Comparison of ENCODE assay signal across 23 cellular contexts in the genomic region with DNA sequence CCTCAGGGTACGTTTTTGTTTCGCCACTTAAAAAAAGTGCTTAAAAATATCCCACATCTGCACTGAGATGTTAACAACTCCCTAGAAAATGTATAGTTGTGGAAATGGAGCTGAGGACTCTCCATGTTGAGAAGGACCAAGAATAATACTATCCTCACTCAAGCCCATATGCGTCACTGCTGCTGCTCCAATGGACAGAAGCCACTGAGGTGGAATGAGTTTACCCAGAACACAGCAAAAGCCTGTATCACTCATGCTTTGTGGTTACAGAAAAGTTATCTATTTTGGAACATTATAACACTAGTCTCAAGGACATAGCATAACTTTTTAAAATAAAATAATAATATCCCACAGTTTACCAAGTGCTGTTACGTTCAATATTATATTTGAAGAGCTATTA. TPM values are rescaled to one million over a fixed set of nuclear protein-coding genes. Genes with fewer than 3 reads are reported as not detected.
DNase-seq lines count a peak whose midpoint lies in the region; ATAC-seq, FAIRE-seq and TF ChIP-seq lines count a peak whose summit lies in the region.
"Had no signal": no experiment of that assay in that cellular context is flagged by ENCODE, and none has a peak within 500 bp of the region (broad histone marks: within the 10 kb centered on the region; RNA-seq: fewer than 3 reads in every experiment).

No MANE protein-coding gene starts in this region.

- H3K9me1 ChIP-seq in keratinocyte (ENCODE audit: control insufficient read depth, extremely low read depth, insufficient read depth, low read length), result no peaks in the 10 kb centered on the region

- DNase-seq in A549 (ENCODE audit: low read depth in 1 of 2, low spot score in 1 of 2) (no peak), PC-3 (no peak), astrocyte of the spinal cord (ENCODE audit: low read depth, low spot score) (peak; percentile 2), keratinocyte (ENCODE audit: low read depth, low spot score) (no peak), GM19240 (ENCODE audit: insufficient read length, low spot score) (no peak), HAP-1 (ENCODE audit: low spot score in 2 of 2) (no peak), DMS79 treated with DMSO at 0.1 percent for 48 hours (lab: John Stamatoyannopoulos, UW) (no peak), activated gamma-delta T cell (lab: John Stamatoyannopoulos, UW) (no peak)
- DNase-seq: BE2C, DMS53, HCEC 1CT, NCI-H1694, NCI-H2081, NCI-H446, NCI-H526, SHP77, SW 1271 had no signal

- H3K9ac ChIP-seq in PC-3 (ENCODE audit: low read length), result no peak overlapping the region
- H3K9ac ChIP-seq in keratinocyte (ENCODE audit: control insufficient read depth, extremely low read depth, insufficient read depth, low read length), result no peak overlapping the region

- no TSS peak for BruUV-seq in PC-3 (replicated peaks; lab: Mats Ljungman, UMichigan)

- H3K4me3 ChIP-seq in A549 (no peak overlapping the region), PC-3 (ENCODE audit: low read length) (no peak overlapping the region), astrocyte of the spinal cord (ENCODE audit: low read depth, low read length) (no peak overlapping the region), keratinocyte (ENCODE audit: control insufficient read depth in 2 of 3, extremely low read depth in 1 of 3, insufficient read depth in 2 of 3, low read depth in 1 of 3, low read length in 3 of 3) (no peak overlapping the region), HAP-1 (no peak overlapping the region)
- H3K4me3 ChIP-seq: GM12878, GM23338 had no signal

- H2AFZ ChIP-seq in PC-3 (ENCODE audit: low read length) (no peak overlapping the region), keratinocyte (ENCODE audit: control insufficient read depth, low read length) (no peak overlapping the region)
- H2AFZ ChIP-seq: GM23338 had no signal

- POLR2A ChIA-PET in A549 (lab: Yijun Ruan, JAX), result no interaction called here
- POLR2A ChIA-PET in PC-3 (lab: Charles Lee; ENCODE audit: unreplicated experiment), result no interaction called here

- in situ Hi-C loops in astrocyte of the spinal cord (cut with HindIII; ENCODE audit: low sequenced_read_pairs) (no loop called here), HAP-1 (cut with MboI; ENCODE audit: low sequenced_read_pairs) (no loop called here)

- peak overlapping the region in 1 of 2 experiments; percentile 39; a peak in 1 of 6 replicates for H3K27ac ChIP-seq in A549
- H3K27ac ChIP-seq in PC-3 (ENCODE audit: low read length), result peak overlapping the region; percentile 53
- peak overlapping the region; percentile 4 for H3K27ac ChIP-seq in keratinocyte (ENCODE audit: control insufficient read depth, insufficient read depth, low read length)

- H3K27me3 ChIP-seq in PC-3 (ENCODE audit: low read length) (no peaks in the 10 kb centered on the region), keratinocyte (ENCODE audit: control insufficient read depth, extremely low read depth, insufficient read depth, low read length) (no peaks in the 10 kb centered on the region), HAP-1 (ENCODE audit: low read depth) (no peaks in the 10 kb centered on the region)
- H3K27me3 ChIP-seq: BE2C had no signal

- H3K4me1 ChIP-seq in A549 (peaks cover 10% of the 10 kb centered on the region), PC-3 (ENCODE audit: insufficient read depth, low read length) (peaks cover 19% of the 10 kb centered on the region), keratinocyte (ENCODE audit: control insufficient read depth, extremely low read depth, insufficient read depth, low read length) (peaks cover 10% of the 10 kb centered on the region), HAP-1 (no peaks in the 10 kb centered on the region)
- H3K4me1 ChIP-seq: BE2C had no signal

- H3K79me2 ChIP-seq in PC-3 (ENCODE audit: low read length), result no peaks in the 10 kb centered on the region
- H3K79me2 ChIP-seq in keratinocyte (ENCODE audit: control insufficient read depth, insufficient read depth, low read length), result peaks cover 12% of the 10 kb centered on the region

- FAIRE-seq in A549 (lab: Jason Lieb, UNC) (no peak), keratinocyte (lab: Jason Lieb, UNC) (no peak)
- FAIRE-seq: D721Med, GM12878 had no signal

- H4K20me1 ChIP-seq in PC-3 (ENCODE audit: low read length), result no peaks in the 10 kb centered on the region
- no peaks in the 10 kb centered on the region for H4K20me1 ChIP-seq in keratinocyte (ENCODE audit: control insufficient read depth, extremely low read depth, insufficient read depth, low read length)

- dilution Hi-C loops in keratinocyte (cut with MboI; ENCODE audit: extremely low pct_ligation_motif_present, low sequenced_read_pairs), result no loop called here

- H3F3A ChIP-seq in PC-3 (ENCODE audit: low read length, unreplicated experiment), result no peaks in the 10 kb centered on the region

- WGBS in A549 (ENCODE audit: missing lambda C conversion rate), result 99% methylated on average over 4 of the region's 4 CpGs

- TF ChIP-seq CTCF in A549 (IDR thresholded peaks at IDR 0.05), result no peak
- TF ChIP-seq CTCF in PC-3 (conservative IDR thresholded peaks at IDR 0.05; ENCODE audit: low read depth, low read length), result no peak
- TF ChIP-seq CTCF in astrocyte of the spinal cord (IDR thresholded peaks at IDR 0.05; ENCODE audit: low read depth, low read length), result no peak
- no peak for TF ChIP-seq CTCF in keratinocyte (optimal IDR thresholded peaks at IDR 0.05 in 1 of 3, IDR thresholded peaks at IDR 0.05 in 1 of 3, conservative IDR thresholded peaks at IDR 0.05 in 1 of 3; ENCODE audit: extremely low read depth in 1 of 3, insufficient read depth in 2 of 3, low read length in 3 of 3)

- no peak for TF ChIP-seq POLR2A in A549 (IDR thresholded peaks at IDR 0.05; ENCODE audit: low read length)

- no peaks in the 10 kb centered on the region for H3K9me2 ChIP-seq in PC-3 (replicated peaks; ENCODE audit: low read length)

- intact Hi-C loops in PC-3 (cut with micrococcal nuclease), result loop anchor here (2.0 to 10.0 kb wide), 3 partner anchors 88 to 394 kb away; no protein-coding TSS in a partner anchor

- no peak for TF ChIP-seq EP300 in A549 (IDR thresholded peaks at IDR 0.05)

- CTCF ChIA-PET in A549 (lab: Yijun Ruan, JAX) (no interaction called here), PC-3 (lab: Charles Lee) (no interaction called here)

- no peak for TF ChIP-seq RAD21 in A549 (conservative IDR thresholded peaks at IDR 0.05 in 1 of 2, IDR thresholded peaks at IDR 0.05 in 1 of 2)

- no peaks in the 10 kb centered on the region for H3K9me3 ChIP-seq in A549
- no peaks in the 10 kb centered on the region for H3K9me3 ChIP-seq in PC-3 (ENCODE audit: low read length)
- no peaks in the 10 kb centered on the region for H3K9me3 ChIP-seq in keratinocyte (ENCODE audit: control insufficient read depth, low read depth, low read length)
- H3K9me3 ChIP-seq in HAP-1, result no peaks in the 10 kb centered on the region
- H3K9me3 ChIP-seq: BE2C had no signal

- peak overlapping the region; percentile 57; the same call in 2 of the 3 replicates for H3K4me2 ChIP-seq in A549
- peak overlapping the region; percentile 47 for H3K4me2 ChIP-seq in PC-3 (ENCODE audit: low read length)
- no peak overlapping the region for H3K4me2 ChIP-seq in keratinocyte (ENCODE audit: control insufficient read depth, extremely low read depth, insufficient read depth, low read depth, low read length)
- H3K4me2 ChIP-seq: GM23338 had no signal

- no peak for ATAC-seq in A549
- ATAC-seq in PC-3, result no peak
- ATAC-seq: GM12878, GM23338 had no signal

- H3K36me3 ChIP-seq in PC-3 (ENCODE audit: low read depth, low read length) (no peaks in the 10 kb centered on the region), keratinocyte (ENCODE audit: control insufficient read depth in 2 of 2, extremely low read depth in 1 of 2, insufficient read depth in 2 of 2, low read length in 2 of 2) (peaks cover 6 to 15% of the 10 kb centered on the region in 2 experiments), HAP-1 (replicated peaks) (no peaks in the 10 kb centered on the region)
- H3K36me3 ChIP-seq: BE2C had no signal

TF ChIP-seq in A549, 52 proteins besides CTCF, POLR2A, EP300 and RAD21 (continues in another document):
- no peak for TF ChIP-seq FOXS1 (CRISPR knock-in tag; IDR thresholded peaks at IDR 0.05)
- no peak for TF ChIP-seq ZNF302 (CRISPR knock-in tag; IDR thresholded peaks at IDR 0.05)
- TF ChIP-seq SREBF2 (IDR thresholded peaks at IDR 0.05), result no peak
- TF ChIP-seq, protein P1, sequence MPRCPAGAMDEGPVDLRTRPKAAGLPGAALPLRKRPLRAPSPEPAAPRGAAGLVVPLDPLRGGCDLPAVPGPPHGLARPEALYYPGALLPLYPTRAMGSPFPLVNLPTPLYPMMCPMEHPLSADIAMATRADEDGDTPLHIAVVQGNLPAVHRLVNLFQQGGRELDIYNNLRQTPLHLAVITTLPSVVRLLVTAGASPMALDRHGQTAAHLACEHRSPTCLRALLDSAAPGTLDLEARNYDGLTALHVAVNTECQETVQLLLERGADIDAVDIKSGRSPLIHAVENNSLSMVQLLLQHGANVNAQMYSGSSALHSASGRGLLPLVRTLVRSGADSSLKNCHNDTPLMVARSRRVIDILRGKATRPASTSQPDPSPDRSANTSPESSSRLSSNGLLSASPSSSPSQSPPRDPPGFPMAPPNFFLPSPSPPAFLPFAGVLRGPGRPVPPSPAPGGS (IDR thresholded peaks at IDR 0.05), result no peak
- TF ChIP-seq KDM5A (IDR thresholded peaks at IDR 0.05), result no peak
- TF ChIP-seq FOSB (CRISPR knock-in tag; IDR thresholded peaks at IDR 0.05), result no peak
- TF ChIP-seq CEBPB (IDR thresholded peaks at IDR 0.05), result no peak
- no peak for TF ChIP-seq HOXA7 (CRISPR knock-in tag; IDR thresholded peaks at IDR 0.05)
- no peak for TF ChIP-seq SMC3 (IDR thresholded peaks at IDR 0.05)
- no peak for TF ChIP-seq HOXB5 (CRISPR knock-in tag; IDR thresholded peaks at IDR 0.05)
- no peak for TF ChIP-seq MAZ (IDR thresholded peaks at IDR 0.05; ENCODE audit: borderline replicate concordance, low read depth, low read length)
- no peak for TF ChIP-seq RFX5 (IDR thresholded peaks at IDR 0.05)
- TF ChIP-seq NPAS2 (CRISPR knock-in tag; IDR thresholded peaks at IDR 0.05; ENCODE audit: borderline replicate concordance), result no peak

RNA-seq across cellular contexts. Expression of gene DSC3, which starts 31.9 kb away (rescaled TPM):
- polyA plus RNA-seq in A549 (2011; rRNA removed) (2.2 and 2.9 TPM in 2 replicates), A549 (2017; fragmentation: RNase III; extraction: RNeasy Plus Mini Kit Qiagen cat#74134 plus additional on column Dnase treatment) (0.76 to 1.2 TPM (median 1.1 TPM) in 3 replicates), keratinocyte (92.5 to 116 TPM (median 103 TPM) in 3 replicates)
- 0.20 and 0.29 TPM in 2 replicates for polyA plus RNA-seq in A549 (2012; cell fraction: cytosol; rRNA removed)
- 0.19 and 0.49 TPM in 2 replicates for polyA plus RNA-seq in A549 (2012; cell fraction: nucleus; rRNA removed)
- 0.78 and 0.95 TPM in 2 replicates for polyA minus RNA-seq in A549 (2011; rRNA and poly(A)+ RNA removed)
- 11.1 and 14.6 TPM in 2 replicates for total RNA-seq in PC-3 (2014; rRNA removed)
- polyA plus RNA-seq in keratinocyte (2011; ENCODE audit: low read depth), result 133 TPM
- polyA plus RNA-seq in keratinocyte (2011; cell fraction: cytosol; rRNA removed), result 37.2 and 55.2 TPM in 2 replicates
- polyA plus RNA-seq in keratinocyte (2011; cell fraction: nucleus; rRNA removed), result 229 and 268 TPM in 2 replicates
- 117 and 167 TPM in 2 replicates for polyA plus RNA-seq in keratinocyte (2012; ENCODE audit: low replicate concordance)
- 35.2 to 208 TPM (median 137 TPM) in 3 replicates for polyA minus RNA-seq in keratinocyte
- 111 TPM for polyA minus RNA-seq in keratinocyte (2011; cell fraction: cytosol; rRNA and poly(A)+ RNA removed)
- 303 and 604 TPM in 2 replicates for polyA minus RNA-seq in keratinocyte (2011; cell fraction: nucleus; rRNA and poly(A)+ RNA removed)
- total RNA-seq: A673, M059J, OCI-LY7 had no signal

Comparison
In these comparisons a context has a peak if more than half of its experiments do, and no peak if none do; other contexts are left out.
1. RNA of gene DSC3, which starts 31.9 kb away (polyA plus RNA-seq): 37.2 to 268 TPM in keratinocyte; 0.19 to 2.9 TPM in A549; every median in the first group is over 4 times any median in the second.